In genomic region chr2:12684471-12684936, GRCh38 we compare ENCODE assay signal across 15 cellular contexts. TPM values are rescaled to one million over a fixed set of nuclear protein-coding genes. Genes with fewer than 3 reads are reported as not detected.
DNase-seq lines count a peak whose midpoint lies in the region; ATAC-seq, FAIRE-seq and TF ChIP-seq lines count a peak whose summit lies in the region.
"Had no signal": no experiment of that assay in that cellular context is flagged by ENCODE, and none has a peak within 500 bp of the region (broad histone marks: within the 10 kb centered on the region; RNA-seq: fewer than 3 reads in every experiment).

No MANE protein-coding gene starts in this region.

- ATAC-seq in HepG2: no peak
- no peak for ATAC-seq in GM18511 (IDR thresholded peaks at IDR 0.05; ENCODE audit: unreplicated experiment)
- ATAC-seq in GM21576 (IDR thresholded peaks at IDR 0.05; ENCODE audit: unreplicated experiment): no peak

- no peaks in the 10 kb centered on the region for H3K9me3 ChIP-seq in prostate gland
- peaks cover 11% of the 10 kb centered on the region for H3K9me3 ChIP-seq in HepG2 (ENCODE audit: low read length)
- H3K9me3 ChIP-seq in WERI-Rb-1 (ENCODE audit: severe bottlenecking): peaks cover 6% of the 10 kb centered on the region
- H3K9me3 ChIP-seq: breast epithelium had no signal

- no peak overlapping the region for H3K9ac ChIP-seq in HepG2 (ENCODE audit: insufficient read depth, low read depth, low read length)

- POLR2A ChIA-PET in HepG2 (lab: Yijun Ruan, JAX): no interaction called here

- FAIRE-seq in HepG2 (lab: Jason Lieb, UNC): no peak
- FAIRE-seq: GM18507, H54 had no signal

- TF ChIP-seq CTCF in prostate gland (IDR thresholded peaks at IDR 0.05) (no peak), HepG2 (CRISPR knock-in tag; IDR thresholded peaks at IDR 0.05) (no peak), WERI-Rb-1 (IDR thresholded peaks at IDR 0.05; ENCODE audit: low read depth, low read length) (no peak)

- no TSS peak for BruUV-seq in HepG2 (replicated peaks; lab: Mats Ljungman, UMichigan)

- H3K36me3 ChIP-seq in prostate gland (no peaks in the 10 kb centered on the region), HepG2 (replicated peaks in 1 of 2; ENCODE audit: control insufficient read depth in 1 of 2, insufficient read depth in 2 of 2, low read length in 2 of 2) (no peaks in the 10 kb centered on the region), WERI-Rb-1 (no peaks in the 10 kb centered on the region)
- H3K36me3 ChIP-seq: breast epithelium had no signal

- peak; percentile 79 for DNase-seq in EH (ENCODE audit: low read depth)
- DNase-seq in RPMI7951 (ENCODE audit: low read depth): peak; percentile 71
- peak; percentile 63 for DNase-seq in fibroblast of peridontal ligament (ENCODE audit: extremely low read depth)
- DNase-seq in prostate gland (ENCODE audit: low spot score): peak; percentile 42
- no peak for DNase-seq in HepG2 (ENCODE audit: low spot score)
- no peak for DNase-seq in WERI-Rb-1
- DNase-seq: activated CD8-positive, alpha-beta memory T cell treated with anti-CD3 and anti-CD28 coated beads for 24 hours; COR-L47; NCI-H1436 treated with DMSO at 0.1 percent for 48 hours; occipital lobe had no signal

- in situ Hi-C loops in HepG2 (cut with HindIII; ENCODE audit: extremely low pct_ligation_motif_present, low pct_unique_long_range_greater_than_20kb): no loop called here

- CTCF ChIA-PET in HepG2 (lab: Yijun Ruan, JAX; ENCODE audit: low intra/inter-chr PET ratio, low total read pairs): no interaction called here

- TF ChIP-seq EP300 in HepG2 (IDR thresholded peaks at IDR 0.05; ENCODE audit: low read depth in 2 of 2, low read length in 2 of 2) (no peak), HepG2 (CRISPR knock-in tag; IDR thresholded peaks at IDR 0.05; ENCODE audit: borderline replicate concordance) (no peak)

- no peak overlapping the region for H3K4me2 ChIP-seq in HepG2 (ENCODE audit: low read depth, low read length)

- no peak for TF ChIP-seq POLR2A in prostate gland (IDR thresholded peaks at IDR 0.05)
- TF ChIP-seq POLR2A in HepG2 (IDR thresholded peaks at IDR 0.05; ENCODE audit: insufficient read depth in 1 of 2, low read depth in 2 of 2, low read length in 2 of 2): no peak

- H3K4me3 ChIP-seq in prostate gland (no peak overlapping the region), HepG2 (replicated peaks in 1 of 3; ENCODE audit: insufficient read depth in 1 of 3, low read depth in 2 of 3, low read length in 3 of 3) (no peak overlapping the region), WERI-Rb-1 (ENCODE audit: low read depth, low read length) (no peak overlapping the region)

- TF ChIP-seq RAD21 in HepG2 (CRISPR knock-in tag; IDR thresholded peaks at IDR 0.05): no peak

- WGBS in prostate gland: 6% methylated on average over 5 of the region's 5 CpGs
- 29% methylated on average over 5 of the region's 5 CpGs for whole genome bisulfite sequencing in HepG2 (ENCODE audit: low lambda C conversion rate)

- H3K27me3 ChIP-seq in prostate gland (replicated peaks; ENCODE audit: insufficient read depth) (no peaks in the 10 kb centered on the region), HepG2 (ENCODE audit: control insufficient read depth in 1 of 2, insufficient read depth in 2 of 2, low read length in 2 of 2) (no peaks in the 10 kb centered on the region; a peak in 1 of 5 replicates), WERI-Rb-1 (ENCODE audit: insufficient read depth, low read depth, severe bottlenecking) (no peaks in the 10 kb centered on the region)
- H3K27me3 ChIP-seq: breast epithelium had no signal

- H3K79me2 ChIP-seq in HepG2 (ENCODE audit: insufficient read depth, low read length): no peaks in the 10 kb centered on the region

- H3K4me1 ChIP-seq in prostate gland (replicated peaks): peaks cover 8% of the 10 kb centered on the region
- no peaks in the 10 kb centered on the region for H3K4me1 ChIP-seq in HepG2 (ENCODE audit: insufficient read depth, low read length)

- intact Hi-C loops in prostate gland (cut with DNase I) (loop anchor here (10.0 kb wide), 1 partner anchor 230 kb away; no protein-coding TSS in a partner anchor), HepG2 (cut with micrococcal nuclease; ENCODE audit: unreplicated experiment) (no loop called here)

- no peak overlapping the region for H2AFZ ChIP-seq in HepG2 (ENCODE audit: low read length)

- no peaks in the 10 kb centered on the region for H4K20me1 ChIP-seq in HepG2 (ENCODE audit: insufficient read depth, low read length)

- H3K27ac ChIP-seq in prostate gland (peak overlapping the region in 1 of 2 donors; percentile 29), HepG2 (ENCODE audit: extremely low read length, insufficient read depth, low read length) (no peak overlapping the region), WERI-Rb-1 (no peak overlapping the region)

TF ChIP-seq in HepG2, 621 proteins besides CTCF, POLR2A, EP300 and RAD21 (continues in another document):
- TF ChIP-seq ARID2 (CRISPR knock-in tag; IDR thresholded peaks at IDR 0.05; ENCODE audit: borderline replicate concordance): no peak
- no peak for TF ChIP-seq TRAFD1 (CRISPR knock-in tag; IDR thresholded peaks at IDR 0.05; ENCODE audit: borderline replicate concordance)
- TF ChIP-seq BRD4 (CRISPR knock-in tag; IDR thresholded peaks at IDR 0.05): no peak
- TF ChIP-seq ZNF281 (CRISPR knock-in tag; IDR thresholded peaks at IDR 0.05; ENCODE audit: borderline replicate concordance): no peak
- no peak for TF ChIP-seq REL (CRISPR knock-in tag; conservative IDR thresholded peaks at IDR 0.05)
- no peak for TF ChIP-seq ZNF17 (CRISPR knock-in tag; IDR thresholded peaks at IDR 0.05)
- TF ChIP-seq ZFP36L1 (CRISPR knock-in tag; IDR thresholded peaks at IDR 0.05): no peak
- no peak for TF ChIP-seq THAP7 (CRISPR knock-in tag; IDR thresholded peaks at IDR 0.05)

RNA-seq across cellular contexts. Expression of gene TRIB2, which starts 32.2 kb away (rescaled TPM):
- 132 and 150 TPM in 2 replicates for total RNA-seq in RPMI7951 (2014; rRNA removed; shearing (Covaris generic))
- 100 to 1,000 TPM in 1 of 2 donors, 10 to 100 TPM in 1; 72.3 to 205 TPM for total RNA-seq in prostate gland
- 1.3 and 2.3 TPM in 2 replicates for total RNA-seq in HepG2 (2016; rRNA removed; fragmentation: Illumina TruSeq; extraction: Trizol)
- 0.26 and 0.61 TPM in 2 replicates for total RNA-seq in HepG2 (2016; cell fraction: cytosol; rRNA removed; fragmentation: Illumina TruSeq; extraction: Trizol; ENCODE audit: low read depth)
- 1.2 and 1.3 TPM in 2 replicates for total RNA-seq in HepG2 (2016; cell fraction: insoluble cytoplasmic fraction; rRNA removed; fragmentation: Illumina TruSeq; extraction: Trizol)
- total RNA-seq in HepG2 (2016; cell fraction: membrane; rRNA removed; fragmentation: Illumina TruSeq; extraction: Trizol): 0.77 and 1.2 TPM in 2 replicates
- total RNA-seq in HepG2 (2016; cell fraction: nucleus; rRNA removed; fragmentation: Illumina TruSeq; extraction: Trizol): 1.6 and 3.2 TPM in 2 replicates
- polyA plus RNA-seq in HepG2 (2011; rRNA removed): 0.68 and 1.1 TPM in 2 replicates
- 0.67 and 0.88 TPM in 2 replicates for polyA plus RNA-seq in HepG2 (2011; cell fraction: cytosol; rRNA removed)
- polyA plus RNA-seq in HepG2 (2011; cell fraction: nucleus; rRNA removed): 3.9 and 4.0 TPM in 2 replicates
- 1.4 and 2.5 TPM in 2 replicates for polyA plus RNA-seq in HepG2 (2012)
- polyA plus RNA-seq in HepG2 (2016; cell fraction: cytosol; fragmentation: Illumina TruSeq; extraction: Trizol; ENCODE audit: low read depth): 0.32 and 0.33 TPM in 2 replicates
- 1.0 and 1.4 TPM in 2 replicates for polyA plus RNA-seq in HepG2 (2016; cell fraction: insoluble cytoplasmic fraction; fragmentation: Illumina TruSeq; extraction: Trizol; ENCODE audit: low read depth)
- 1.3 TPM in 2 replicates for polyA plus RNA-seq in HepG2 (2016; cell fraction: membrane; fragmentation: Illumina TruSeq; extraction: Trizol; ENCODE audit: low read depth)
- 4.2 and 4.5 TPM in 2 replicates for polyA plus RNA-seq in HepG2 (2016; cell fraction: nucleus; fragmentation: Illumina TruSeq; extraction: Trizol; ENCODE audit: insufficient read depth, low read depth)
- polyA minus RNA-seq in HepG2 (2011; rRNA and poly(A)+ RNA removed; ENCODE audit: low replicate concordance): 1.1 TPM in 1 of 2 replicates, not detected in the other
- 0.49 and 0.62 TPM in 2 replicates for polyA minus RNA-seq in HepG2 (2011; cell fraction: cytosol; rRNA and poly(A)+ RNA removed)
- polyA minus RNA-seq in HepG2 (2011; cell fraction: nucleus; rRNA and poly(A)+ RNA removed): 3.2 and 4.1 TPM in 2 replicates

Comparison
In these comparisons a context has a peak if more than half of its experiments do, and no peak if none do; other contexts are left out.
1. DNase-seq: peak in EH (single experiment), RPMI7951 (single experiment), fibroblast of peridontal ligament (single experiment) and prostate gland (single experiment); none in HepG2 (single experiment) and WERI-Rb-1 (single experiment).
2. RNA of gene TRIB2, which starts 32.2 kb away (total RNA-seq): 72.3 to 205 TPM in prostate gland and 132 to 150 TPM in RPMI7951; 0.26 to 3.2 TPM in HepG2; every median in the first group is over 10 times any median in the second.